Comparison of ENCODE assay signal across 18 cellular contexts in genomic region chr4:970854-971520, GRCh38. TPM values are rescaled to one million over a fixed set of nuclear protein-coding genes. Genes with fewer than 3 reads are reported as not detected.
A peak's percentile ranks its signal among the peaks of the same experiment; 100 is the strongest.
DNase-seq lines count a peak whose midpoint lies in the region; ATAC-seq and TF ChIP-seq lines count a peak whose summit lies in the region.
"Had no signal": no experiment of that assay in that cellular context is flagged by ENCODE, and none has a peak within 500 bp of the region (broad histone marks: within the 10 kb centered on the region; RNA-seq: fewer than 3 reads in every experiment).

No MANE protein-coding gene starts in this region.

- H3K27ac ChIP-seq in Peyer's patch (peak overlapping the region in 3 of 4 donors; percentile 80 to 99 (median 92)), hepatocyte (no peak overlapping the region), rectal smooth muscle tissue (ENCODE audit: low read depth, low read length) (no peak overlapping the region)
- H3K27ac ChIP-seq: esophagus muscularis mucosa, heart right ventricle had no signal

- peak overlapping the region in 2 of 4 donors; percentile 80 to 98 for H3K4me3 ChIP-seq in Peyer's patch
- no peak overlapping the region for H3K4me3 ChIP-seq in hepatocyte
- peak overlapping the region; percentile 40 for H3K4me3 ChIP-seq in rectal smooth muscle tissue (ENCODE audit: low read length)
- H3K4me3 ChIP-seq: MG63 had no signal

- H3K9me2 ChIP-seq in hepatocyte (replicated peaks; ENCODE audit: insufficient read depth) = no peaks in the 10 kb centered on the region

- peaks cover 0 to 28% (median 0%) of the 10 kb centered on the region in 3 donors for H3K36me3 ChIP-seq in Peyer's patch
- no peaks in the 10 kb centered on the region for H3K36me3 ChIP-seq in hepatocyte (replicated peaks; ENCODE audit: insufficient read depth, low read depth)
- no peaks in the 10 kb centered on the region for H3K36me3 ChIP-seq in rectal smooth muscle tissue (ENCODE audit: control insufficient read depth, insufficient read depth, low read length)
- H3K36me3 ChIP-seq: MG63 had no signal

- peak; percentile 30 for DNase-seq in activated gamma-delta T cell (lab: John Stamatoyannopoulos, UW)
- DNase-seq in activated gamma-delta T cell treated with Interleukin-2 at 50 U/mL for 16 hours = no peak
- DNase-seq in Peyer's patch = peak in 2 of 3 donors; percentile 64 to 72
- no peak for DNase-seq in hepatocyte (ENCODE audit: low spot score)
- DNase-seq in stimulated activated CD4-positive, alpha-beta T cell treated with anti-CD3 and anti-CD28 coated beads, Interleukin-15, amount 100 ng/mL, for 24 hours = no peak
- DNase-seq: activated CD4-positive, CD25-positive, alpha-beta regulatory T cell; aorta; Calu3; cortex of kidney; heart right ventricle; MG63; NCI-H748 treated with DMSO at 0.1 percent for 48 hours; RPMI8226 had no signal

- H3K4me1 ChIP-seq in Peyer's patch (peaks cover 4 to 27% (median 16%) of the 10 kb centered on the region in 4 donors), hepatocyte (ENCODE audit: insufficient read depth) (peaks cover 15% of the 10 kb centered on the region), rectal smooth muscle tissue (ENCODE audit: control insufficient read depth, insufficient read depth, low read length) (peaks cover 11% of the 10 kb centered on the region)

- no peak overlapping the region for H2AFZ ChIP-seq in hepatocyte

- H3K9me3 ChIP-seq in Peyer's patch (peaks cover 0 to 9% (median 0%) of the 10 kb centered on the region in 4 donors), hepatocyte (ENCODE audit: low read depth) (no peaks in the 10 kb centered on the region)
- H3K9me3 ChIP-seq: esophagus muscularis mucosa, heart right ventricle, MG63, tibial nerve had no signal

- H3K9ac ChIP-seq in rectal smooth muscle tissue (ENCODE audit: low read length) = no peak overlapping the region

- TF ChIP-seq CTCF in Peyer's patch (IDR thresholded peaks at IDR 0.05) (no peak), hepatocyte (IDR thresholded peaks at IDR 0.05; ENCODE audit: poor library complexity) (no peak)

- H3K4me2 ChIP-seq in hepatocyte = peak overlapping the region; percentile 99

- peaks cover 13% of the 10 kb centered on the region for H3K79me2 ChIP-seq in hepatocyte

- no peak for TF ChIP-seq POLR2A in Peyer's patch (IDR thresholded peaks at IDR 0.05)

- H3K27me3 ChIP-seq in Peyer's patch (no peaks in the 10 kb centered on the region), hepatocyte (no peaks in the 10 kb centered on the region), rectal smooth muscle tissue (ENCODE audit: control insufficient read depth, insufficient read depth, low read length) (no peaks in the 10 kb centered on the region)
- H3K27me3 ChIP-seq: MG63, tibial nerve had no signal

- WGBS in hepatocyte (ENCODE audit: low lambda C conversion rate, missing lambda C conversion rate) = 86% methylated on average over 17 of the region's 17 CpGs

- no peaks in the 10 kb centered on the region for H4K20me1 ChIP-seq in hepatocyte (ENCODE audit: insufficient read depth, poor library complexity, severe bottlenecking)

- ATAC-seq in GM19463 (IDR thresholded peaks at IDR 0.05; ENCODE audit: unreplicated experiment) (no peak), HG02759 (IDR thresholded peaks at IDR 0.05; ENCODE audit: unreplicated experiment) (no peak)
- ATAC-seq: heart right ventricle had no signal

RNA-seq across cellular contexts. Expression of gene DGKQ, which starts 2.4 kb away (rescaled TPM):
- 100 to 1,000 TPM in 2 of 4 donors, 10 to 100 TPM in 2; 32.2 to 119 (median 101) TPM for total RNA-seq in Peyer's patch
- 13.8 and 17.4 TPM in 2 replicates for total RNA-seq in hepatocyte
- 20.7 and 21.1 TPM in 2 replicates for polyA plus RNA-seq in hepatocyte

RNA-seq across cellular contexts. Expression of gene IDUA, which starts 15.9 kb away (rescaled TPM):
- total RNA-seq in Peyer's patch (100 to 1,000 TPM in 1 of 4 donors, 10 to 100 TPM in 3; 40.4 to 114 (median 71.4) TPM), hepatocyte (13.1 and 15.5 TPM in 2 replicates)
- 82.6 and 103 TPM in 2 replicates for polyA plus RNA-seq in hepatocyte

RNA-seq across cellular contexts. Expression of gene SLC26A1, which starts 22.2 kb away (rescaled TPM):
- total RNA-seq in Peyer's patch (10 to 100 TPM in 3 of 4 donors, under 1 TPM in 1; 0.83 to 35.7 (median 24.3) TPM), hepatocyte (11.9 and 12.6 TPM in 2 replicates)
- 9.0 and 9.1 TPM in 2 replicates for polyA plus RNA-seq in hepatocyte

RNA-seq across cellular contexts. Expression of gene TMEM175, which starts 38.7 kb away (rescaled TPM):
- total RNA-seq in Peyer's patch (100 to 1,000 TPM in 1 of 4 donors, 10 to 100 TPM in 3; 46.1 to 111 (median 56.6) TPM), hepatocyte (14.8 and 15.5 TPM in 2 replicates)
- 31.4 and 49.7 TPM in 2 replicates for polyA plus RNA-seq in hepatocyte

RNA-seq across cellular contexts. Expression of gene GAK, which starts 38.9 kb away (rescaled TPM):
- total RNA-seq in Peyer's patch (100 to 1,000 TPM; 248 to 362 (median 351) TPM), hepatocyte (56.3 and 87.1 TPM in 2 replicates)
- polyA plus RNA-seq in hepatocyte = 84.9 and 88.4 TPM in 2 replicates

Comparison
In these comparisons a context has a peak if more than half of its experiments do, and no peak if none do; other contexts are left out.
1. DNase-seq: peak in activated gamma-delta T cell (single experiment) and Peyer's patch (2 of 3); none in activated gamma-delta T cell treated with Interleukin-2 at 50 U/mL for 16 hours (single experiment), hepatocyte (single experiment) and stimulated activated CD4-positive, alpha-beta T cell treated with anti-CD3 and anti-CD28 coated beads, Interleukin-15, amount 100 ng/mL, for 24 hours (single experiment).
2. H3K27ac ChIP-seq: peak in Peyer's patch (3 of 4); none in hepatocyte (single experiment) and rectal smooth muscle tissue (single experiment).